Comparison of ENCODE assay signal across 8 cellular contexts in genomic region chr19:41883821-41884733, GRCh38. TPM values are rescaled to one million over a fixed set of nuclear protein-coding genes. Genes with fewer than 3 reads are reported as not detected.
DNase-seq lines count a peak whose midpoint lies in the region; ATAC-seq and TF ChIP-seq lines count a peak whose summit lies in the region.

No MANE protein-coding gene starts in this region.

- peak; percentile 86 to 99 for DNase-seq in NCI-H187 (lab: John Stamatoyannopoulos, UW)
- peak; percentile 66 for DNase-seq in T-helper 22 cell (ENCODE audit: low read depth)
- DNase-seq in astrocyte of the cerebellum (ENCODE audit: low read depth): peak; percentile 85
- peak; percentile 99 for DNase-seq in hepatic stellate cell (ENCODE audit: low spot score)
- DNase-seq in renal cortical epithelial cell (ENCODE audit: low read depth): peak; percentile 82
- DNase-seq in cortex of kidney (lab: John Stamatoyannopoulos, UW): no peak

- ATAC-seq in GM18502 (IDR thresholded peaks at IDR 0.05; ENCODE audit: poor library complexity, unreplicated experiment) (peak; percentile 75), HG02938 (IDR thresholded peaks at IDR 0.05; ENCODE audit: unreplicated experiment) (peak; percentile 63)

- in situ Hi-C loops in astrocyte of the cerebellum (cut with HindIII; ENCODE audit: low sequenced_read_pairs): no loop called here

- peak overlapping the region; percentile 61 for H3K4me3 ChIP-seq in astrocyte of the cerebellum (ENCODE audit: low read depth, low read length)

- TF ChIP-seq CTCF in astrocyte of the cerebellum (IDR thresholded peaks at IDR 0.05; ENCODE audit: low read depth, low read length, missing control alignments): peak; percentile 8

RNA-seq across cellular contexts. Expression of gene ARHGEF1, which starts 1.1 kb away (rescaled TPM):
- total RNA-seq in renal cortical epithelial cell: 34.7 and 36.3 TPM in 2 replicates

RNA-seq across cellular contexts. Expression of gene CD79A, which starts 7.0 kb away (rescaled TPM):
- total RNA-seq in renal cortical epithelial cell: 0.10 TPM in 1 of 2 replicates, not detected in the other

RNA-seq across cellular contexts. Expression of gene RPS19, which starts 24.0 kb away (rescaled TPM):
- total RNA-seq in renal cortical epithelial cell: 1,170 and 2,293 TPM in 2 replicates

RNA-seq across cellular contexts. Expression of gene DMRTC2, which starts 39.2 kb away (rescaled TPM):
- not detected in 2 replicates for total RNA-seq in renal cortical epithelial cell

RNA-seq across cellular contexts. Expression of gene LYPD4, which starts 39.6 kb away (rescaled TPM):
- not detected in 2 replicates for total RNA-seq in renal cortical epithelial cell
